ENCODE assay signal across 22 cellular contexts in the genomic region with DNA sequence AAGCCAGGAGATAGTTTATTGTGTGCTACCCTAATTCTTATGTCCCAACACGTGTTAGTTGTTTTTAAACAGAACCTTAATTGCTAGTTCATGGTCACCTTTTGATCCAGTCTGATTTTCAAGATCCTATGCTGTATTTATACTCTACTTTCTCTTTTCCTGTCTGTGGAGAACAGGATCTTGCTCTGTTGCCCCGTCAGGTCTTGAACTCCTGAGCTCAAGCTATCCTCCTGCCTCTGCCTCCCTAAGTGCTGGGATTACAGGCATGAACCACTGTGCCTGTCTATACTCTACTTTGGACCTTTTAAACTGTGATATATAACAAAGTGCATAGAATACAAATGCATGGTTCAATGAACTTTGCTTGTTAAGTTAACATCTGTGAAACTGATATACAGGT. TPM values are rescaled to one million over a fixed set of nuclear protein-coding genes. Genes with fewer than 3 reads are reported as not detected.
DNase-seq lines count a peak whose midpoint lies in the region; ATAC-seq, FAIRE-seq and TF ChIP-seq lines count a peak whose summit lies in the region.
"Had no signal": no experiment of that assay in that cellular context is flagged by ENCODE, and none has a peak within 500 bp of the region (broad histone marks: within the 10 kb centered on the region; RNA-seq: fewer than 3 reads in every experiment).

No MANE protein-coding gene starts in this region.

- no peaks in the 10 kb centered on the region for H3K27me3 Mint-ChIP-seq in WTC11 (ENCODE audit: low read depth)
- no peaks in the 10 kb centered on the region for H3K27me3 Mint-ChIP-seq in effector memory CD8-positive, alpha-beta T cell
- H3K27me3 Mint-ChIP-seq: CD4-positive, alpha-beta T cell had no signal

- no peak overlapping the region for H3K4me3 Mint-ChIP-seq in WTC11
- H3K4me3 Mint-ChIP-seq in effector memory CD8-positive, alpha-beta T cell: no peak overlapping the region
- H3K4me3 Mint-ChIP-seq: CD4-positive, alpha-beta T cell; GM23338 had no signal

- no peaks in the 10 kb centered on the region for H3F3A ChIP-seq in smooth muscle cell (ENCODE audit: low read depth)

- POLR2A ChIA-PET in HEK293 (lab: Yijun Ruan, JAX) (no interaction called here), WTC11 (lab: Charles Lee) (no interaction called here)

- H3K4me3 ChIP-seq in HEK293 (ENCODE audit: low read depth, low read length): no peak overlapping the region
- no peak overlapping the region for H3K4me3 ChIP-seq in hepatocyte
- no peak overlapping the region for H3K4me3 ChIP-seq in smooth muscle cell
- H3K4me3 ChIP-seq: BLaER1, GM23338, HAP-1, Peyer's patch had no signal

- H3K27ac Mint-ChIP-seq in WTC11: no peak overlapping the region
- no peak overlapping the region for H3K27ac Mint-ChIP-seq in effector memory CD8-positive, alpha-beta T cell
- H3K27ac Mint-ChIP-seq: CD4-positive, alpha-beta T cell; GM23338 had no signal

- H3K9ac ChIP-seq in smooth muscle cell (ENCODE audit: low read depth): no peak overlapping the region
- H3K9ac ChIP-seq: BLaER1, KMS-11, SK-N-SH had no signal

- no peak for FAIRE-seq in RCC 7860 (lab: Jason Lieb, UNC)

- H3K27me3 ChIP-seq in hepatocyte (no peaks in the 10 kb centered on the region), smooth muscle cell (ENCODE audit: low read depth) (no peaks in the 10 kb centered on the region)
- H3K27me3 ChIP-seq: BLaER1, Peyer's patch had no signal

- no peak overlapping the region for H3K4me2 ChIP-seq in hepatocyte
- H3K4me2 ChIP-seq in smooth muscle cell: no peak overlapping the region
- H3K4me2 ChIP-seq: BLaER1, GM23338, KMS-11, SK-N-SH had no signal

- peaks cover 3% of the 10 kb centered on the region; the same call in 1 of the 2 replicates for H3K9me3 Mint-ChIP-seq in WTC11
- no peaks in the 10 kb centered on the region for H3K9me3 Mint-ChIP-seq in effector memory CD8-positive, alpha-beta T cell
- H3K9me3 Mint-ChIP-seq: CD4-positive, alpha-beta T cell; GM23338 had no signal

- H3K9me3 ChIP-seq in HEK293 (ENCODE audit: control insufficient read depth, insufficient read depth, low read depth, low read length) (no peaks in the 10 kb centered on the region), hepatocyte (ENCODE audit: low read depth) (no peaks in the 10 kb centered on the region), smooth muscle cell (replicated peaks; ENCODE audit: low read depth) (no peaks in the 10 kb centered on the region)
- H3K9me3 ChIP-seq: BLaER1, HAP-1, Peyer's patch, SK-N-SH had no signal

- no peaks in the 10 kb centered on the region for H3K36me3 ChIP-seq in HEK293 (ENCODE audit: control insufficient read depth in 2 of 2, insufficient read depth in 1 of 2, low read length in 2 of 2)
- H3K36me3 ChIP-seq in hepatocyte (replicated peaks; ENCODE audit: insufficient read depth, low read depth): no peaks in the 10 kb centered on the region
- no peaks in the 10 kb centered on the region for H3K36me3 ChIP-seq in smooth muscle cell (ENCODE audit: low read depth)
- H3K36me3 ChIP-seq: BLaER1, HAP-1, Peyer's patch had no signal

- DNase-seq in WTC11 (ENCODE audit: low spot score) (no peak), hepatocyte (ENCODE audit: low spot score) (no peak), smooth muscle cell (lab: John Stamatoyannopoulos, UW; ENCODE audit: unreplicated experiment) (no peak), RCC 7860 (ENCODE audit: low spot score) (no peak), NCI-H510A (lab: John Stamatoyannopoulos, UW) (no peak)
- no peak for DNase-seq in effector memory CD8-positive, alpha-beta T cell
- DNase-seq: CD4-positive, alpha-beta T cell; COR-L47; DMS53; IMR-90; MM.1S; NCI-H2029; NCI-H446; NCI-H526; NCI-H82; Peyer's patch; SK-N-SH had no signal

- no peaks in the 10 kb centered on the region for H3K9me2 ChIP-seq in hepatocyte (replicated peaks; ENCODE audit: insufficient read depth)
- H3K9me2 ChIP-seq: SK-N-SH had no signal

- no peak for ATAC-seq in WTC11
- ATAC-seq in effector memory CD8-positive, alpha-beta T cell (replicated peaks): no peak
- ATAC-seq: GM23338 had no signal

- H3K4me1 ChIP-seq in HEK293 (ENCODE audit: control insufficient read depth, insufficient read depth, low read length) (no peaks in the 10 kb centered on the region), hepatocyte (ENCODE audit: insufficient read depth) (no peaks in the 10 kb centered on the region), smooth muscle cell (ENCODE audit: low read depth) (no peaks in the 10 kb centered on the region)
- H3K4me1 ChIP-seq: BLaER1, HAP-1, Peyer's patch had no signal

- H3K79me2 ChIP-seq in hepatocyte (no peaks in the 10 kb centered on the region), smooth muscle cell (ENCODE audit: low read depth) (no peaks in the 10 kb centered on the region)

- H2AFZ ChIP-seq in hepatocyte: no peak overlapping the region
- H2AFZ ChIP-seq in smooth muscle cell (ENCODE audit: low read depth): no peak overlapping the region

- H4K20me1 ChIP-seq in hepatocyte (ENCODE audit: insufficient read depth, poor library complexity, severe bottlenecking) (no peaks in the 10 kb centered on the region), smooth muscle cell (ENCODE audit: low read depth) (no peaks in the 10 kb centered on the region)
- H4K20me1 ChIP-seq: BLaER1 had no signal

- 85% methylated on average over 2 of the region's 2 CpGs for WGBS in hepatocyte (ENCODE audit: low lambda C conversion rate, missing lambda C conversion rate)
- 91% methylated on average over 2 of the region's 2 CpGs for WGBS in smooth muscle cell (ENCODE audit: low lambda C conversion rate)

- TF ChIP-seq CTCF in HEK293 (tag by site-specific recombination; IDR thresholded peaks at IDR 0.05): no peak
- TF ChIP-seq CTCF in WTC11 (IDR thresholded peaks at IDR 0.05): no peak
- TF ChIP-seq CTCF in hepatocyte (IDR thresholded peaks at IDR 0.05; ENCODE audit: poor library complexity): no peak
- TF ChIP-seq CTCF in smooth muscle cell (IDR thresholded peaks at IDR 0.05; ENCODE audit: borderline replicate concordance, insufficient read depth, poor library complexity, severe bottlenecking): no peak

- no peaks in the 10 kb centered on the region for H3K4me1 Mint-ChIP-seq in WTC11
- no peaks in the 10 kb centered on the region for H3K4me1 Mint-ChIP-seq in effector memory CD8-positive, alpha-beta T cell (ENCODE audit: low read depth in 2 of 2)

- CTCF ChIA-PET in HEK293 (lab: Yijun Ruan, JAX) (no interaction called here), WTC11 (lab: Charles Lee) (no interaction called here)

- H3K27ac ChIP-seq in HEK293 (ENCODE audit: extremely low read depth, low read depth, low read length) (no peak overlapping the region), hepatocyte (peak overlapping the region; percentile 71), smooth muscle cell (ENCODE audit: low read depth) (peak overlapping the region; percentile 73)
- H3K27ac ChIP-seq: BLaER1, KMS-11 had no signal

- H3K36me3 Mint-ChIP-seq in WTC11: no peaks in the 10 kb centered on the region
- H3K36me3 Mint-ChIP-seq in effector memory CD8-positive, alpha-beta T cell (ENCODE audit: insufficient read depth): no peaks in the 10 kb centered on the region

TF ChIP-seq in HEK293, 187 proteins besides CTCF, POLR2A, EP300 and RAD21:
- no peak for TF ChIP-seq SETDB1 (IDR thresholded peaks at IDR 0.05; ENCODE audit: insufficient read length, low read length)
- peak; percentile 47; the same call in 1 of the 2 replicates for TF ChIP-seq ZNF121 (tag by site-specific recombination; IDR thresholded peaks at IDR 0.05)

TF ChIP-seq in WTC11, 78 proteins besides CTCF, POLR2A, EP300 and RAD21:
- TF ChIP-seq NR2C2 (CRISPR knock-in tag; IDR thresholded peaks at IDR 0.05) (no peak), ZNF121 (CRISPR knock-in tag; IDR thresholded peaks at IDR 0.05) (peak; percentile 83)

RNA-seq across cellular contexts. Expression of a gene that starts 44.7 kb away (rescaled TPM):
- total RNA-seq in WTC11 (2021) (20.1 to 24.0 TPM (median 21.1 TPM) in 3 replicates), hepatocyte (25.0 and 34.9 TPM in 2 replicates), smooth muscle cell (37.0 and 43.5 TPM in 2 replicates)
- polyA plus RNA-seq in hepatocyte (36.9 and 38.8 TPM in 2 replicates), smooth muscle cell (31.7 and 36.1 TPM in 2 replicates)
